8 cellular contexts compared by ENCODE assay signal in genomic region chr1:101309334-101310221, GRCh38.
A peak's percentile ranks its signal among the peaks of the same experiment; 100 is the strongest.
DNase-seq lines count a peak whose midpoint lies in the region; ATAC-seq, FAIRE-seq and TF ChIP-seq lines count a peak whose summit lies in the region.

No MANE protein-coding gene starts in this region.

- FAIRE-seq in bronchial epithelial cell (lab: Jason Lieb, UNC) (no peak), islet of Langerhans (lab: Jason Lieb, UNC) (peak; percentile 89)

- H3K4me3 ChIP-seq in WERI-Rb-1 (ENCODE audit: low read depth, low read length) = no peak overlapping the region
- H3K4me3 ChIP-seq in bronchial epithelial cell (ENCODE audit: low read depth, low read length) = no peak overlapping the region

- H3K27me3 ChIP-seq in WERI-Rb-1 (ENCODE audit: insufficient read depth, low read depth, severe bottlenecking) (peaks cover 90% of the 10 kb centered on the region), bronchial epithelial cell (ENCODE audit: control insufficient read depth, insufficient read depth, low read length) (no peaks in the 10 kb centered on the region)

- H3K36me3 ChIP-seq in WERI-Rb-1 (no peaks in the 10 kb centered on the region), bronchial epithelial cell (ENCODE audit: control insufficient read depth, insufficient read depth, low read length) (no peaks in the 10 kb centered on the region)

- peak; percentile 75 for TF ChIP-seq CTCF in WERI-Rb-1 (IDR thresholded peaks at IDR 0.05; ENCODE audit: low read depth, low read length)
- peak; percentile 85 for TF ChIP-seq CTCF in bronchial epithelial cell (IDR thresholded peaks at IDR 0.05; ENCODE audit: insufficient read depth, low read length, severe bottlenecking)

- DNase-seq in NCI-H1417 (lab: John Stamatoyannopoulos, UW) (peak; percentile 23 to 84 (median 65)), NCI-H1417 treated with DMSO at 0.1 percent for 48 hours (lab: John Stamatoyannopoulos, UW) (no peak), NCI-H146 (lab: John Stamatoyannopoulos, UW) (peak; percentile 49), WERI-Rb-1 (peak; percentile 31), bronchial epithelial cell (ENCODE audit: low read depth) (peak; percentile 54)
- DNase-seq in stimulated activated CD4-positive, alpha-beta T cell treated with anti-CD3 and anti-CD28 coated beads, Interleukin-12 subunit alpha, Interleukin-12 subunit beta, amount 100 ng/mL, for 48 hours (ENCODE audit: low read depth in 2 of 3, low spot score in 1 of 3) = peak in 2 of 3 donors; percentile 42 to 76

- peak; percentile 54 for ATAC-seq in HG02759 (IDR thresholded peaks at IDR 0.05; ENCODE audit: unreplicated experiment)

- H3K27ac ChIP-seq in WERI-Rb-1 = no peak overlapping the region

- no peaks in the 10 kb centered on the region for H3K9me3 ChIP-seq in WERI-Rb-1 (ENCODE audit: severe bottlenecking)
